In the genomic region with DNA sequence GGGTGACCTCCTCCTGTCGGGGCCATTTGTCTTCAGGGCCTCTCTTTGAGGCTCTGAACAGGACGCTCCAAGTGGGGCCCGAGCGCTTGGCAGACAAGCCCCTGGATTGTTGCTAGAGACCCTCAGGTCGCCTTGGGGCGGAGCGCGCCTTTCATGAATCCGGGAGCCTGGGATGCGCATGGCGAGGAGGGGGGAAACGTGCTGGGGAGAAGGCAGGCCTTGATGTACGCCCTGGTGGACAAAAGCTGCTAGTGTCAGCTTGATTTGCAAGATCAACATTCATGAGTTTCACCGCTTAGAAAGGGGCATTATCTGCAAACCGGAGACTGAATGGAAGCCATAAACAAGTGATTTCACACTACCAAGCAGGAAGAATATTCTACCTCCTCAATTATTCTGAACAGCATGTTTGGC, we compare ENCODE assay signal across 8 cellular contexts.
DNase-seq lines count a peak whose midpoint lies in the region; ATAC-seq and TF ChIP-seq lines count a peak whose summit lies in the region.

No MANE protein-coding gene starts in this region.

- H3K4me1 ChIP-seq in body of pancreas = peaks cover 31% of the 10 kb centered on the region

- TF ChIP-seq POLR2A in body of pancreas (IDR thresholded peaks at IDR 0.05) = no peak

- peak overlapping the region in 3 of 4 donors; percentile 58 to 87 (median 67) for H3K27ac ChIP-seq in body of pancreas
- peak overlapping the region in 14 of 21 experiments; percentile 19 to 76 (median 68) for H3K27ac ChIP-seq in skin epidermis

- intact Hi-C loops in body of pancreas (cut with DNase I) = no loop called here

- H3K9me3 ChIP-seq in body of pancreas (no peaks in the 10 kb centered on the region), iPS-18c (ENCODE audit: control insufficient read depth, insufficient read depth, low read length) (no peaks in the 10 kb centered on the region)

- H3K36me3 ChIP-seq in body of pancreas (replicated peaks in 1 of 2; ENCODE audit: insufficient read depth in 1 of 2, low read depth in 2 of 2) = no peaks in the 10 kb centered on the region

- TF ChIP-seq CTCF in body of pancreas (IDR thresholded peaks at IDR 0.05) = peak in 2 of 7 experiments; percentile 16 to 22

- no peaks in the 10 kb centered on the region for H3K27me3 ChIP-seq in body of pancreas

- DNase-seq in activated CD4-positive, alpha-beta T cell treated with anti-CD3 and anti-CD28 coated beads for 48 hours = peak; percentile 9
- DNase-seq in activated CD4-positive, alpha-beta T cell treated with anti-CD3 and anti-CD28 coated beads, Interleukin-2, amount 50 U/mL, for 4 hours = no peak
- DNase-seq in body of pancreas = peak; percentile 16 to 32 (median 31)
- DNase-seq in NOMO-1 treated with DMSO at 0.1 percent for 48 hours (lab: John Stamatoyannopoulos, UW; ENCODE audit: unreplicated experiment) = no peak

- H3K4me3 ChIP-seq in body of pancreas (peak overlapping the region in 1 of 2 donors; percentile 11), iPS-18c (ENCODE audit: insufficient read depth, low read depth, low read length) (peak overlapping the region; percentile 29; the same call in 1 of the 2 replicates), skin epidermis (peak overlapping the region; percentile 28 to 46 (median 33))

- ATAC-seq in HG03558 (IDR thresholded peaks at IDR 0.05; ENCODE audit: extremely low read depth, unreplicated experiment) (peak; percentile 10), body of pancreas (peak; percentile 21), GM19324 (IDR thresholded peaks at IDR 0.05; ENCODE audit: low FRiP score, unreplicated experiment) (no peak)

- 33 to 42% methylated on average over 14 to 15 of the region's 15 CpGs for WGBS in body of pancreas, 2 donors

Comparison
In these comparisons a context has a peak if more than half of its experiments do, and no peak if none do; other contexts are left out.
1. DNase-seq: peak in activated CD4-positive, alpha-beta T cell treated with anti-CD3 and anti-CD28 coated beads for 48 hours (single experiment) and body of pancreas (4 of 4); none in activated CD4-positive, alpha-beta T cell treated with anti-CD3 and anti-CD28 coated beads, Interleukin-2, amount 50 U/mL, for 4 hours (0 of 2) and NOMO-1 treated with DMSO at 0.1 percent for 48 hours (single experiment).